ENCODE assay signal across 1 cellular context in the genomic region with DNA sequence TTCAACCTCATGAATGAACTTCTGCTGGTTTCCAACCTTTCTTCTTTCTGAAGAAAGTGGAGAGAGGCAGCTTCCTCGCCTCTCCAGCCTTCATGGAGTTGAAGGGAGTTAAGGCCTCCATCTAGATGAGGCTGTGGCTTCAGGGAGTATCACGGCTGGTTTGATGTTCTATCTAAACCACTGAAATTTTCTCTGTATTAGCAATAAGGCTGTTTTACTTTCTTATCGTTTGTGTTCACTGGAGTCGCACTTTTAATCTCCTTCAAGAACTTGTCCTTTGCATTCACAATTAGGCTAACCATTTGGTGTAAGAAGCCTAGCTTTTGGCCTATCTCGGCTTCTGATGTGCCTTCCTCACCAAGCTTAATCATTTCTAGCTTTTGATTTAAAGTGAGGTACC.
TF ChIP-seq lines count a peak whose summit lies in the region.

No MANE protein-coding gene starts in this region.

TF ChIP-seq in H1, 55 proteins besides CTCF, POLR2A, EP300 and RAD21:
- TF ChIP-seq KDM5A (IDR thresholded peaks at IDR 0.05; ENCODE audit: low read length), result no peak
- TF ChIP-seq KDM1A (IDR thresholded peaks at IDR 0.05; ENCODE audit: borderline replicate concordance, low read length), result no peak
- no peak for TF ChIP-seq YY1 (IDR thresholded peaks at IDR 0.05; ENCODE audit: low read depth, low read length)
- TF ChIP-seq EGR1 (IDR thresholded peaks at IDR 0.05; ENCODE audit: borderline replicate concordance, low read depth, low read length), result no peak
- no peak for TF ChIP-seq TBP (IDR thresholded peaks at IDR 0.05; ENCODE audit: low read depth, low read length)
- no peak for TF ChIP-seq JUN (IDR thresholded peaks at IDR 0.05; ENCODE audit: low read depth, low read length)
- no peak for TF ChIP-seq PHF8 (conservative IDR thresholded peaks at IDR 0.05; ENCODE audit: low read depth, low read length)
- no peak for TF ChIP-seq RNF2 (IDR thresholded peaks at IDR 0.05; ENCODE audit: borderline replicate concordance, low read depth, low read length, missing control alignments, poor library complexity, severe bottlenecking)
- TF ChIP-seq SIRT6 (IDR thresholded peaks at IDR 0.05; ENCODE audit: low read length), result no peak
- no peak for TF ChIP-seq TAF7 (optimal IDR thresholded peaks at IDR 0.05; ENCODE audit: borderline replicate concordance, low read depth, low read length)
